14 cellular contexts compared by ENCODE assay signal in the genomic region with DNA sequence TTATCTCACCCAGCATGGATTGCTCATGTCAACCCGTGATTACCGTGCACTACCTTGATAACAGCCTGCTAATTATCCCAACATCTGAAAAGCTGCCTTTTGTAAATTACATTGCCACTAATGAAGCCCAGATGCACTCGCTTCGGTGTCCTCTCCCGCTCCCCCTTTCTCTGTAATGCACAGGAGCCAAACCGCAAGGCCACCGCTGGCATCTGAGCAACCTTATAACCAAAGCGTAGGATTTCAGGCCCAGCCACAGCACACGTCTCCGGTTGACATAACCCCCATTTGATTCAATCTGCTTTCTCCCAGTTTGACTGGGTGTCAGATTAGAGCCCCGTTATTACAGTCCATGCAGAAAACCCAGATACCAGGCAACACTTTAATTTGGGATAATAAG.
"Had no signal": no experiment of that assay in that cellular context is flagged by ENCODE, and none has a peak within 500 bp of the region (broad histone marks: within the 10 kb centered on the region; RNA-seq: fewer than 3 reads in every experiment).

No MANE protein-coding gene starts in this region.

- H3K9me3 Mint-ChIP-seq: activated naive CD4-positive, alpha-beta T cell treated with anti-CD3 and anti-CD28 coated beads, Interleukin-2, amount 50 U/mL, for 24 hours; endodermal cell; natural killer cell treated with Interleukin-12 subunit alpha and Interleukin-12 subunit beta and Interleukin-15 and Interleukin-18, amount 100 ng/mL, for 72 hours; stimulated activated naive B cell treated with anti-CD40 and anti-IgM and Interleukin-4, amounts not matched to agents 10 μg/mL and 1 μg/mL and 100 μg/mL, for 72 hours had no signal

- H3K27me3 Mint-ChIP-seq: stimulated activated naive B cell treated with anti-CD40 and anti-IgM and Interleukin-4, amounts not matched to agents 10 μg/mL and 1 μg/mL and 100 μg/mL, for 72 hours had no signal

- DNase-seq: activated T-cell treated with anti-CD3 and anti-CD28 coated beads, Interleukin-2, amount 50 U/mL, for 1 hour; amygdala; endodermal cell; erythroblast; foreskin keratinocyte; head of caudate nucleus; islet precursor cell; left lung; psoas muscle; spleen; stimulated activated CD4-positive, alpha-beta T cell treated with anti-CD3 and anti-CD28 coated beads, Interleukin-2, amount 100 ng/mL, for 24 hours; stimulated activated naive B cell treated with anti-CD40 and anti-IgM and Interleukin-4, amounts not matched to agents 10 μg/mL and 1 μg/mL and 100 μg/mL, for 72 hours had no signal

- H3K4me3 Mint-ChIP-seq: activated naive CD4-positive, alpha-beta T cell treated with anti-CD3 and anti-CD28 coated beads, Interleukin-2, amount 50 U/mL, for 24 hours; endodermal cell; natural killer cell treated with Interleukin-12 subunit alpha and Interleukin-12 subunit beta and Interleukin-15 and Interleukin-18, amount 100 ng/mL, for 72 hours; stimulated activated naive B cell treated with anti-CD40 and anti-IgM and Interleukin-4, amounts not matched to agents 10 μg/mL and 1 μg/mL and 100 μg/mL, for 72 hours had no signal

- H3K27ac Mint-ChIP-seq: activated naive CD4-positive, alpha-beta T cell treated with anti-CD3 and anti-CD28 coated beads, Interleukin-2, amount 50 U/mL, for 24 hours; endodermal cell; natural killer cell treated with Interleukin-12 subunit alpha and Interleukin-12 subunit beta and Interleukin-15 and Interleukin-18, amount 100 ng/mL, for 72 hours; stimulated activated naive B cell treated with anti-CD40 and anti-IgM and Interleukin-4, amounts not matched to agents 10 μg/mL and 1 μg/mL and 100 μg/mL, for 72 hours had no signal

- H3K36me3 Mint-ChIP-seq: activated naive CD4-positive, alpha-beta T cell treated with anti-CD3 and anti-CD28 coated beads, Interleukin-2, amount 50 U/mL, for 24 hours; natural killer cell treated with Interleukin-12 subunit alpha and Interleukin-12 subunit beta and Interleukin-15 and Interleukin-18, amount 100 ng/mL, for 72 hours; stimulated activated naive B cell treated with anti-CD40 and anti-IgM and Interleukin-4, amounts not matched to agents 10 μg/mL and 1 μg/mL and 100 μg/mL, for 72 hours had no signal

- H3K4me1 Mint-ChIP-seq: activated naive CD4-positive, alpha-beta T cell treated with anti-CD3 and anti-CD28 coated beads, Interleukin-2, amount 50 U/mL, for 24 hours had no signal
